Comparison of ENCODE assay signal across 12 cellular contexts in the genomic region with DNA sequence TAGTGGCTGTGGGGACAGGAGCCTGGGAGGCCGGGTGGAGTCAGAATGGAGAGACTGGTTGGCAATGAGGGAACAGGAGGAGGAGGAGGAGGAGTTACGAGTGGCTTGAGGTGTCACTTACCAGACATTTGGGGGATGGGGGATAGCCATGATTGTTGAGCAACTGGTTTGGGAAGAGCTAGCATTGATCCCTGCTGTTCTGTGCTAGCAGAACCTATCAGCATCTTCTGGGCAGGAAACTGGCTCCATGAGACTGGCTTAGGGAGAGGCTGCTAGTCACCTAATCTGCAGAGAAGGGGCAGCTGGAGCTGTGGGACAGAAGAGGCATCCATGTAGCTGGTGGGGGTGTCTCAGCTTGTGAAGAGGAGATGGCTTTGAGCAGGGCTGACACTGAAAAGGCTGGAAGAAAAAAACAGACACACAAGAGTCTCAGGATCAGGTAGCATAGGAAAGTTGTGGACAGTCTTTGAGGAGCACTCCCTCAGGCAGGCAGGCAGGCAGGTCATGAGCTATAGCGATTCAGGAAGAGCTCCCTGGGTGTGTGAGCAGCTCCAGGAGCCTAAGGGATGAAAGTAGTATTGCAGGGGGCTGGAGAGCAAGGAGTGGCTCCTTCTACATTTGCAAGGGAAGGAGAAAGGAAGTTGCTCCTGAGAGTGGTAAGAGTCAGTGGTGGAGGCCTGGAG. TPM values are rescaled to one million over a fixed set of nuclear protein-coding genes. Genes with fewer than 3 reads are reported as not detected.
A peak's percentile ranks its signal among the peaks of the same experiment; 100 is the strongest.
DNase-seq lines count a peak whose midpoint lies in the region; ATAC-seq and TF ChIP-seq lines count a peak whose summit lies in the region.
"Had no signal": no experiment of that assay in that cellular context is flagged by ENCODE, and none has a peak within 500 bp of the region (broad histone marks: within the 10 kb centered on the region; RNA-seq: fewer than 3 reads in every experiment).

No MANE protein-coding gene starts in this region.

- ATAC-seq in naive thymus-derived CD4-positive, alpha-beta T cell: no peak

- no peak overlapping the region for H3K56ac ChIP-seq in H9 (ENCODE audit: insufficient read length, low read depth, low read length)

- no peak overlapping the region for H3K23ac ChIP-seq in H9 (ENCODE audit: insufficient read length, low read depth, low read length)

- H2BK5ac ChIP-seq in H9 (ENCODE audit: insufficient read length, low read length): no peak overlapping the region

- DNase-seq in CD14-positive monocyte (ENCODE audit: low spot score): no peak
- DNase-seq in H9: peak; percentile 81
- DNase-seq in breast epithelium (ENCODE audit: low spot score in 2 of 2): no peak
- no peak for DNase-seq in naive thymus-derived CD4-positive, alpha-beta T cell
- DNase-seq in activated gamma-delta T cell (lab: John Stamatoyannopoulos, UW): no peak
- no peak for DNase-seq in glomerular visceral epithelial cell (ENCODE audit: extremely low spot score)
- DNase-seq in stimulated activated CD8-positive, alpha-beta memory T cell treated with anti-CD3 and anti-CD28 coated beads, Interleukin-4, amount 100 ng/mL, for 48 hours: no peak
- DNase-seq: activated CD4-positive, CD25-positive, alpha-beta regulatory T cell; KG1; NCI-H1694; SJCRH30; stimulated activated CD4-positive, alpha-beta T cell treated with anti-CD3 and anti-CD28 coated beads, Interleukin-4, amount 100 ng/mL, for 24 hours had no signal

- intact Hi-C loops in CD14-positive monocyte (cut with micrococcal nuclease) (loop anchor here (5.0 to 10.0 kb wide), 4 partner anchors 58 to 505 kb away; partner anchors contain the start of genes LIMK2 (in 1 of the 2) and SELENOM (in 1 of the 2)), breast epithelium (cut with DNase I; ENCODE audit: low total_unique reads) (loop anchor here (10.0 kb wide), 1 partner anchor 55 kb away; the partner anchor contains the start of gene LIMK2)
- intact Hi-C loops in naive thymus-derived CD4-positive, alpha-beta T cell (cut with micrococcal nuclease): loop anchor here in 1 of 2 donors (5.0 kb wide), 1 partner anchor 188 kb away; the partner anchor contains the start of gene SMTN

- no peaks in the 10 kb centered on the region for H3K9me3 ChIP-seq in H9 (ENCODE audit: control insufficient read depth, low read depth, low read length)
- H3K9me3 ChIP-seq in breast epithelium: no peaks in the 10 kb centered on the region
- no peaks in the 10 kb centered on the region for H3K9me3 ChIP-seq in naive thymus-derived CD4-positive, alpha-beta T cell (ENCODE audit: control insufficient read depth in 2 of 3, low read length in 3 of 3)
- H3K9me3 ChIP-seq: SJCRH30 had no signal

- no peak overlapping the region for H4K5ac ChIP-seq in H9 (ENCODE audit: insufficient read length, low read depth, low read length)

- no peak overlapping the region for H2BK20ac ChIP-seq in H9 (ENCODE audit: low read depth, low read length, poor library complexity, severe bottlenecking)

- H3K4me3 Mint-ChIP-seq in CD14-positive monocyte (no peak overlapping the region), H9 (peak overlapping the region in 1 of 2 experiments; percentile 5; a peak in 1 of 5 replicates)
- H3K4me3 Mint-ChIP-seq in naive thymus-derived CD4-positive, alpha-beta T cell: peak overlapping the region in 4 of 10 donors; percentile 5 to 39 (median 24)

- no peaks in the 10 kb centered on the region for H3K79me1 ChIP-seq in H9 (ENCODE audit: insufficient read depth, low read depth, low read length, poor library complexity, severe bottlenecking)

- H4K91ac ChIP-seq in H9 (ENCODE audit: insufficient read length, low read depth, low read length): no peak overlapping the region

- H3K36me3 Mint-ChIP-seq in CD14-positive monocyte (peaks cover 76 to 88% of the 10 kb centered on the region in 2 donors), H9 (ENCODE audit: insufficient read depth in 1 of 3, low read depth in 3 of 3) (peaks cover 26 to 76% (median 69%) of the 10 kb centered on the region in 3 experiments)
- H3K36me3 Mint-ChIP-seq in naive thymus-derived CD4-positive, alpha-beta T cell: peaks cover 4 to 38% (median 23%) of the 10 kb centered on the region in 5 donors

- no peak for TF ChIP-seq POLR2A in breast epithelium (IDR thresholded peaks at IDR 0.05)

- CTCF ChIA-PET in naive thymus-derived CD4-positive, alpha-beta T cell (lab: Charles Lee): interaction anchor here (0.7 to 1.2 kb wide), 2 partner anchors 12 to 39 kb away, joined by 3 read pairs; no protein-coding TSS in a partner anchor

- H3K27ac Mint-ChIP-seq in CD14-positive monocyte (peak overlapping the region in 4 of 7 donors; percentile 9 to 62 (median 34)), H9 (peak overlapping the region; percentile 37 to 90 (median 70))
- peak overlapping the region; percentile 70 to 93 (median 85) for H3K27ac Mint-ChIP-seq in naive thymus-derived CD4-positive, alpha-beta T cell

- no peak overlapping the region for H2AFZ ChIP-seq in H9 (ENCODE audit: low read length)

- no CpG with 5 or more reads among the region's 3 CpGs for WGBS in H9 (ENCODE audit: extremely low coverage, insufficient read length, low lambda C conversion rate)

- peak overlapping the region; percentile 26 for H3K27ac ChIP-seq in H9 (ENCODE audit: insufficient read length, low read depth, low read length)
- H3K27ac ChIP-seq in breast epithelium: peak overlapping the region; percentile 62 to 70
- H3K27ac ChIP-seq in naive thymus-derived CD4-positive, alpha-beta T cell (ENCODE audit: low read depth, low read length): no peak overlapping the region
- H3K27ac ChIP-seq: SJCRH30 had no signal

- H3K27me3 ChIP-seq in H9 (ENCODE audit: insufficient read depth, low read length): no peaks in the 10 kb centered on the region
- no peaks in the 10 kb centered on the region for H3K27me3 ChIP-seq in breast epithelium
- no peaks in the 10 kb centered on the region for H3K27me3 ChIP-seq in naive thymus-derived CD4-positive, alpha-beta T cell (ENCODE audit: control insufficient read depth in 2 of 2, insufficient read depth in 2 of 2, low read length in 2 of 2)
- H3K27me3 ChIP-seq: SJCRH30 had no signal

- no peak for TF ChIP-seq CTCF in CD14-positive monocyte (IDR thresholded peaks at IDR 0.05)
- TF ChIP-seq CTCF in H9 (conservative IDR thresholded peaks at IDR 0.05): 0 out of 3 replicates have a peak, but pooled peaks have one; percentile 19
- TF ChIP-seq CTCF in breast epithelium (IDR thresholded peaks at IDR 0.05): no peak

- H3K9me3 Mint-ChIP-seq in CD14-positive monocyte (peaks cover 0 to 1% (median 0%) of the 10 kb centered on the region in 7 donors), H9 (no peaks in the 10 kb centered on the region)
- H3K9me3 Mint-ChIP-seq in naive thymus-derived CD4-positive, alpha-beta T cell: peaks cover 0 to 2% (median 0%) of the 10 kb centered on the region in 11 donors

- no peak overlapping the region for H4K8ac ChIP-seq in H9 (replicated peaks; ENCODE audit: insufficient read length, low read depth, low read length)

- H3K4me1 ChIP-seq in H9 (ENCODE audit: insufficient read depth, low read length) (peaks cover 8% of the 10 kb centered on the region; the same call in 1 of the 2 replicates), breast epithelium (peaks cover 0 to 5% of the 10 kb centered on the region in 2 donors)
- H3K4me1 ChIP-seq in naive thymus-derived CD4-positive, alpha-beta T cell (ENCODE audit: control insufficient read depth in 2 of 2, insufficient read depth in 2 of 2, low read length in 2 of 2): peaks cover 0 to 41% of the 10 kb centered on the region in 2 donors
- H3K4me1 ChIP-seq: SJCRH30 had no signal

- no peak overlapping the region for H3T11ph ChIP-seq in H9 (ENCODE audit: low read length)

- no peak overlapping the region for H3K4ac ChIP-seq in H9 (ENCODE audit: low read depth, low read length)

- no peak overlapping the region; the same call in 1 of the 2 replicates for H3K14ac ChIP-seq in H9 (ENCODE audit: insufficient read depth, low read length)

- H3K27me3 Mint-ChIP-seq in CD14-positive monocyte (ENCODE audit: low read depth in 3 of 3) (peaks cover 0 to 2% (median 2%) of the 10 kb centered on the region in 3 donors), H9 (ENCODE audit: low read depth) (no peaks in the 10 kb centered on the region)
- H3K27me3 Mint-ChIP-seq in naive thymus-derived CD4-positive, alpha-beta T cell: no peaks in the 10 kb centered on the region

- H3K4me1 Mint-ChIP-seq in CD14-positive monocyte (peaks cover 7% of the 10 kb centered on the region), H9 (peaks cover 12 to 15% of the 10 kb centered on the region in 2 experiments)
- peaks cover 19 to 66% (median 54%) of the 10 kb centered on the region in 7 donors for H3K4me1 Mint-ChIP-seq in naive thymus-derived CD4-positive, alpha-beta T cell

- no peak overlapping the region for H2AK5ac ChIP-seq in H9 (ENCODE audit: insufficient read length, low read length)

- no peak overlapping the region for H2BK120ac ChIP-seq in H9 (ENCODE audit: low read depth, low read length, poor library complexity, severe bottlenecking)

- peaks cover 15% of the 10 kb centered on the region for H3K36me3 ChIP-seq in breast epithelium
- H3K36me3 ChIP-seq in naive thymus-derived CD4-positive, alpha-beta T cell (ENCODE audit: control insufficient read depth in 2 of 3, insufficient read depth in 3 of 3, low read length in 3 of 3): peaks cover 0 to 35% (median 6%) of the 10 kb centered on the region in 3 experiments

- H3K79me2 ChIP-seq in H9 (ENCODE audit: insufficient read depth, low read length): no peaks in the 10 kb centered on the region

- H2BK15ac ChIP-seq in H9 (ENCODE audit: low read depth, low read length): no peak overlapping the region

- no peak overlapping the region for H2BK12ac ChIP-seq in H9 (ENCODE audit: insufficient read length, low read depth, low read length)

- POLR2A ChIA-PET in naive thymus-derived CD4-positive, alpha-beta T cell (lab: Charles Lee): interaction anchor here (1.1 to 34.1 kb wide), 4 partner anchors 12 to 51 kb away, joined by 3 to 2331 read pairs (median 136); partner anchors contain the start of gene PIK3IP1

- peak overlapping the region; percentile 27 for H3K18ac ChIP-seq in H9 (ENCODE audit: insufficient read length, low read depth, low read length)

- H3K23me2 ChIP-seq in H9 (ENCODE audit: insufficient read length, low read depth, low read length, poor library complexity, severe bottlenecking): no peaks in the 10 kb centered on the region

- no peaks in the 10 kb centered on the region for H4K20me1 ChIP-seq in H9 (ENCODE audit: control insufficient read depth, insufficient read depth, insufficient read length)

- H3K9ac ChIP-seq in H9 (ENCODE audit: extremely low read depth, insufficient read length, low read length): no peak overlapping the region

- H3K4me3 ChIP-seq in breast epithelium: no peak overlapping the region
- no peak overlapping the region for H3K4me3 ChIP-seq in naive thymus-derived CD4-positive, alpha-beta T cell (ENCODE audit: low read length)
- H3K4me3 ChIP-seq: SJCRH30 had no signal

- H3K4me2 ChIP-seq in H9 (ENCODE audit: insufficient read depth, insufficient read length, low read length): peak overlapping the region; percentile 47

RNA-seq across cellular contexts. Expression of gene PIK3IP1, which starts 22.3 kb away (rescaled TPM):
- polyA plus RNA-seq in CD14-positive monocyte: 10 to 100 TPM; 21.8 to 21.9 TPM
- total RNA-seq in H9 (2021): 0.87 and 0.92 TPM in 2 replicates
- 100 to 1,000 TPM in 1 of 3 donors, 10 to 100 TPM in 2; 43.3 to 109 (median 72.5) TPM for total RNA-seq in breast epithelium
- 100 to 1,000 TPM in 4 of 5 experiments, 10 to 100 TPM in 1; 72.8 to 638 (median 594) TPM for total RNA-seq in naive thymus-derived CD4-positive, alpha-beta T cell
- 100 to 1,000 TPM; 606 to 941 TPM for polyA plus RNA-seq in naive thymus-derived CD4-positive, alpha-beta T cell

RNA-seq across cellular contexts. Expression of gene LIMK2, which starts 57.9 kb away (rescaled TPM):
- polyA plus RNA-seq in CD14-positive monocyte: 10 to 100 TPM in 1 of 2 donors, 1 to 10 TPM in 1; 5.5 to 10.1 TPM
- total RNA-seq in H9 (2021) (50.5 and 51.3 TPM in 2 replicates), breast epithelium (100 to 1,000 TPM in 2 of 3 donors, 1 to 10 TPM in 1; 6.9 to 146 (median 135) TPM)
- total RNA-seq in naive thymus-derived CD4-positive, alpha-beta T cell: 10 to 100 TPM; 18.3 to 49.9 (median 28.8) TPM
- polyA plus RNA-seq in naive thymus-derived CD4-positive, alpha-beta T cell: 10 to 100 TPM; 13.1 to 25.3 TPM

Comparison
In these comparisons a context has a peak if more than half of its experiments do, and no peak if none do; other contexts are left out.
1. H3K27ac Mint-ChIP-seq: peak in every context shown above with its lines; median percentile 85 in naive thymus-derived CD4-positive, alpha-beta T cell; 70 in H9; 34 in CD14-positive monocyte.
2. RNA of gene PIK3IP1, which starts 22.3 kb away (total RNA-seq): 72.8 to 638 TPM in naive thymus-derived CD4-positive, alpha-beta T cell and 43.3 to 109 TPM in breast epithelium; 0.87 to 0.92 TPM in H9; every median in the first group is over 10 times any median in the second.